ENCODE assay signal across 13 cellular contexts in the genomic region with DNA sequence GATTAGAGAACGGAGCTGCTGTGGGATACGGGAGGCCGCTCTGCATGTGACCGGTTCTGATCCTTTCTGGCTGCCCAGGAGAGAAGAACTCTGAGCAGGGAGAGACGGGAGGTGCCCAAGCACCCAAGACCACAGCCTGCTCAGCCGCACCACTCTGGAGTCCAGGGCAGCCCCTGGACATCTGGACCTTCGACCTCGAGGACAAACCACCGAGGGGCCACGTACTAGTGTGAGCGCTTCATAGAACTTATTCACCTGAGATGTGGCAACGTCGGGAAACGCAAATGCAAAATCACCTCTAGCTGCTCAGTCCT. TPM values are rescaled to one million over a fixed set of nuclear protein-coding genes. Genes with fewer than 3 reads are reported as not detected.
DNase-seq lines count a peak whose midpoint lies in the region; ATAC-seq, FAIRE-seq and TF ChIP-seq lines count a peak whose summit lies in the region.
"Had no signal": no experiment of that assay in that cellular context is flagged by ENCODE, and none has a peak within 500 bp of the region (broad histone marks: within the 10 kb centered on the region; RNA-seq: fewer than 3 reads in every experiment).

No MANE protein-coding gene starts in this region.

- no peaks in the 10 kb centered on the region for H3F3A ChIP-seq in smooth muscle cell (ENCODE audit: low read depth)

- 85% methylated on average over 14 of the region's 14 CpGs for WGBS in smooth muscle cell (ENCODE audit: low lambda C conversion rate)

- H3K4me1 ChIP-seq in CD4-positive, alpha-beta memory T cell (ENCODE audit: insufficient read depth, low read length): peaks cover 84% of the 10 kb centered on the region
- H3K4me1 ChIP-seq in astrocyte (ENCODE audit: insufficient read depth, low read length) (peaks cover 28% of the 10 kb centered on the region), smooth muscle cell (ENCODE audit: low read depth) (no peaks in the 10 kb centered on the region)
- peaks cover 30 to 60% of the 10 kb centered on the region in 2 donors for H3K4me1 ChIP-seq in naive thymus-derived CD4-positive, alpha-beta T cell (ENCODE audit: control insufficient read depth in 2 of 2, insufficient read depth in 2 of 2, low read length in 2 of 2)

- no peaks in the 10 kb centered on the region for H3K27me3 Mint-ChIP-seq in CD4-positive, alpha-beta memory T cell
- H3K27me3 Mint-ChIP-seq in IgD-negative memory B cell (no peaks in the 10 kb centered on the region), astrocyte (ENCODE audit: low read depth, unreplicated experiment) (no peaks in the 10 kb centered on the region)
- no peaks in the 10 kb centered on the region for H3K27me3 Mint-ChIP-seq in naive thymus-derived CD4-positive, alpha-beta T cell

- H3K27ac ChIP-seq in CD4-positive, alpha-beta memory T cell (ENCODE audit: low read depth, low read length): peak overlapping the region; percentile 85
- H3K27ac ChIP-seq in astrocyte (ENCODE audit: low read depth, low read length): peak overlapping the region; percentile 60
- peak overlapping the region; percentile 88 for H3K27ac ChIP-seq in naive thymus-derived CD4-positive, alpha-beta T cell (ENCODE audit: low read depth, low read length)
- H3K27ac ChIP-seq in smooth muscle cell (ENCODE audit: low read depth): no peak overlapping the region
- peak overlapping the region in 12 of 59 donors; percentile 17 to 84 (median 42) for H3K27ac ChIP-seq in dorsolateral prefrontal cortex
- H3K27ac ChIP-seq: cardiac muscle cell had no signal

- H3K4me3 ChIP-seq in CD4-positive, alpha-beta memory T cell (ENCODE audit: low read length in 2 of 2): peak overlapping the region; percentile 78 to 98
- H3K4me3 ChIP-seq in astrocyte (ENCODE audit: insufficient read depth, low read depth, low read length) (no peak overlapping the region), smooth muscle cell (no peak overlapping the region), dorsolateral prefrontal cortex (peak overlapping the region in 2 of 59 donors; percentile 13 to 18)
- peak overlapping the region; percentile 56 for H3K4me3 ChIP-seq in naive thymus-derived CD4-positive, alpha-beta T cell (ENCODE audit: low read length)
- H3K4me3 ChIP-seq: cardiac muscle cell had no signal

- H3K79me2 ChIP-seq in astrocyte (ENCODE audit: insufficient read depth, low read length): peaks cover 47% of the 10 kb centered on the region
- H3K79me2 ChIP-seq in smooth muscle cell (ENCODE audit: low read depth): peaks cover 8% of the 10 kb centered on the region

- peak overlapping the region; percentile 93 to 96 (median 96) for H3K4me3 Mint-ChIP-seq in CD4-positive, alpha-beta memory T cell
- H3K4me3 Mint-ChIP-seq in IgD-negative memory B cell: peak overlapping the region; percentile 70 to 95 (median 89)
- no peak overlapping the region for H3K4me3 Mint-ChIP-seq in astrocyte (ENCODE audit: unreplicated experiment)
- H3K4me3 Mint-ChIP-seq in naive thymus-derived CD4-positive, alpha-beta T cell: peak overlapping the region; percentile 78 to 98 (median 94)

- H3K9ac ChIP-seq in astrocyte (ENCODE audit: low read length) (peak overlapping the region; percentile 34), smooth muscle cell (ENCODE audit: low read depth) (no peak overlapping the region)

- TF ChIP-seq CTCF in astrocyte (IDR thresholded peaks at IDR 0.05; ENCODE audit: insufficient read depth, low read depth, low read length) (no peak), smooth muscle cell (IDR thresholded peaks at IDR 0.05; ENCODE audit: borderline replicate concordance, insufficient read depth, poor library complexity, severe bottlenecking) (no peak), dorsolateral prefrontal cortex (IDR thresholded peaks at IDR 0.05 in 54 of 56, conservative IDR thresholded peaks at IDR 0.05 in 2 of 56; ENCODE audit: low read depth in 1 of 56, partially characterized antibody in 56 of 56) (no peak)

- peaks cover 0 to 2% (median 0%) of the 10 kb centered on the region in 8 donors for H3K9me3 Mint-ChIP-seq in CD4-positive, alpha-beta memory T cell
- no peaks in the 10 kb centered on the region for H3K9me3 Mint-ChIP-seq in IgD-negative memory B cell
- no peaks in the 10 kb centered on the region for H3K9me3 Mint-ChIP-seq in astrocyte (ENCODE audit: unreplicated experiment)
- no peaks in the 10 kb centered on the region for H3K9me3 Mint-ChIP-seq in naive thymus-derived CD4-positive, alpha-beta T cell

- peak overlapping the region; percentile 73 for H3K4me2 ChIP-seq in astrocyte (ENCODE audit: low read length)
- H3K4me2 ChIP-seq in smooth muscle cell: no peak overlapping the region

- H4K20me1 ChIP-seq in astrocyte (ENCODE audit: insufficient read depth, low read length) (peaks cover 16% of the 10 kb centered on the region), smooth muscle cell (ENCODE audit: low read depth) (no peaks in the 10 kb centered on the region)

- H3K27ac Mint-ChIP-seq in CD4-positive, alpha-beta memory T cell: peak overlapping the region; percentile 97 to 99 (median 98)
- H3K27ac Mint-ChIP-seq in IgD-negative memory B cell: peak overlapping the region; percentile 89 to 96 (median 95)
- H3K27ac Mint-ChIP-seq in astrocyte (ENCODE audit: unreplicated experiment): no peak overlapping the region
- peak overlapping the region; percentile 85 to 98 (median 97) for H3K27ac Mint-ChIP-seq in naive thymus-derived CD4-positive, alpha-beta T cell

- intact Hi-C loops in CD4-positive, alpha-beta memory T cell (cut with micrococcal nuclease): loop anchor here (5.0 kb wide), 3 partner anchors 37 to 243 kb away; a partner anchor contains a TSS
- intact Hi-C loops in naive thymus-derived CD4-positive, alpha-beta T cell (cut with micrococcal nuclease): loop anchor here (2.0 to 10.0 kb wide), 7 partner anchors 37 to 1025 kb away; a partner anchor contains a TSS
- intact Hi-C loops in dorsolateral prefrontal cortex (cut with DNase I): no loop called here

- peaks cover 28 to 48% of the 10 kb centered on the region in 2 donors for H3K36me3 Mint-ChIP-seq in CD4-positive, alpha-beta memory T cell
- H3K36me3 Mint-ChIP-seq in IgD-negative memory B cell: no peaks in the 10 kb centered on the region
- peaks cover 8% of the 10 kb centered on the region for H3K36me3 Mint-ChIP-seq in astrocyte (ENCODE audit: low read depth, unreplicated experiment)
- H3K36me3 Mint-ChIP-seq in naive thymus-derived CD4-positive, alpha-beta T cell: peaks cover 0 to 31% (median 3%) of the 10 kb centered on the region in 5 donors

- H3K4me1 Mint-ChIP-seq in CD4-positive, alpha-beta memory T cell: peaks cover 19 to 72% (median 51%) of the 10 kb centered on the region in 4 donors
- H3K4me1 Mint-ChIP-seq in IgD-negative memory B cell: peaks cover 41 to 43% (median 43%) of the 10 kb centered on the region in 3 donors
- peaks cover 8% of the 10 kb centered on the region for H3K4me1 Mint-ChIP-seq in astrocyte (ENCODE audit: low read depth, unreplicated experiment)
- H3K4me1 Mint-ChIP-seq in naive thymus-derived CD4-positive, alpha-beta T cell: peaks cover 33 to 66% (median 45%) of the 10 kb centered on the region in 7 donors

- CTCF ChIA-PET in CD4-positive, alpha-beta memory T cell (lab: Charles Lee; ENCODE audit: partially characterized antibody): interaction anchor here (0.6 to 1.9 kb wide), 6 partner anchors 13 to 158 kb away, joined by 3 to 8 read pairs (median 4); no protein-coding TSS in a partner anchor
- CTCF ChIA-PET in naive thymus-derived CD4-positive, alpha-beta T cell (lab: Charles Lee): interaction anchor here (0.6 to 2.5 kb wide), 4 partner anchors 9 to 45 kb away, joined by 3 to 17 read pairs (median 7); a partner anchor contains a TSS

- ATAC-seq in naive thymus-derived CD4-positive, alpha-beta T cell: no peak

- H3K27me3 ChIP-seq in CD4-positive, alpha-beta memory T cell (ENCODE audit: insufficient read depth, low read length): no peaks in the 10 kb centered on the region
- H3K27me3 ChIP-seq in astrocyte (ENCODE audit: insufficient read depth, low read length) (no peaks in the 10 kb centered on the region), smooth muscle cell (ENCODE audit: low read depth) (no peaks in the 10 kb centered on the region), dorsolateral prefrontal cortex (no peaks in the 10 kb centered on the region)
- no peaks in the 10 kb centered on the region for H3K27me3 ChIP-seq in naive thymus-derived CD4-positive, alpha-beta T cell (ENCODE audit: control insufficient read depth in 2 of 2, insufficient read depth in 2 of 2, low read length in 2 of 2)
- H3K27me3 ChIP-seq: cardiac muscle cell had no signal

- no peaks in the 10 kb centered on the region for H3K9me3 ChIP-seq in CD4-positive, alpha-beta memory T cell (ENCODE audit: control insufficient read depth in 1 of 2, low read length in 2 of 2)
- no peaks in the 10 kb centered on the region for H3K9me3 ChIP-seq in astrocyte (ENCODE audit: insufficient read depth, low read depth, low read length)
- H3K9me3 ChIP-seq in naive thymus-derived CD4-positive, alpha-beta T cell (ENCODE audit: control insufficient read depth in 2 of 3, low read length in 3 of 3): no peaks in the 10 kb centered on the region
- no peaks in the 10 kb centered on the region for H3K9me3 ChIP-seq in smooth muscle cell (replicated peaks; ENCODE audit: low read depth)

- no peak for DNase-seq in CD4-positive, alpha-beta memory T cell
- DNase-seq in astrocyte (ENCODE audit: low read depth) (no peak), H4 (ENCODE audit: low spot score) (no peak), smooth muscle cell (lab: John Stamatoyannopoulos, UW; ENCODE audit: unreplicated experiment) (no peak), germinal center (ENCODE audit: low spot score) (no peak), dorsolateral prefrontal cortex (no peak)
- DNase-seq in naive thymus-derived CD4-positive, alpha-beta T cell: no peak
- DNase-seq: NCI-H1105, NCI-H748 treated with DMSO at 0.1 percent for 48 hours had no signal

- POLR2A ChIA-PET in CD4-positive, alpha-beta memory T cell (lab: Charles Lee; ENCODE audit: partially characterized antibody): interaction anchor here (0.9 to 9.3 kb wide), 23 partner anchors 9 to 541 kb away, joined by 3 to 249 read pairs (median 8); a partner anchor contains a TSS
- POLR2A ChIA-PET in naive thymus-derived CD4-positive, alpha-beta T cell (lab: Charles Lee): interaction anchor here (0.5 to 7.0 kb wide), 14 partner anchors 11 to 130 kb away, joined by 3 to 134 read pairs (median 4); a partner anchor contains a TSS

- H3K36me3 ChIP-seq in CD4-positive, alpha-beta memory T cell (ENCODE audit: insufficient read depth, low read length): peaks cover 47% of the 10 kb centered on the region
- H3K36me3 ChIP-seq in astrocyte (ENCODE audit: insufficient read depth, low read length) (no peaks in the 10 kb centered on the region), smooth muscle cell (ENCODE audit: low read depth) (no peaks in the 10 kb centered on the region)
- H3K36me3 ChIP-seq in naive thymus-derived CD4-positive, alpha-beta T cell (ENCODE audit: control insufficient read depth in 2 of 3, insufficient read depth in 3 of 3, low read length in 3 of 3): peaks cover 0 to 51% (median 9%) of the 10 kb centered on the region in 3 experiments

- H2AFZ ChIP-seq in astrocyte (ENCODE audit: low read depth, low read length) (no peak overlapping the region), smooth muscle cell (ENCODE audit: low read depth) (no peak overlapping the region)

- no peak for FAIRE-seq in astrocyte (lab: Jason Lieb, UNC)
- FAIRE-seq: D721Med had no signal

RNA-seq across cellular contexts. Expression of a gene that starts 5.9 kb away (rescaled TPM):
- total RNA-seq in CD4-positive, alpha-beta memory T cell: 100 to 1,000 TPM; 129 to 137 TPM
- 10 to 100 TPM; 90.5 to 92.9 TPM for polyA plus RNA-seq in CD4-positive, alpha-beta memory T cell
- polyA plus RNA-seq in IgD-negative memory B cell (33.9 TPM), smooth muscle cell (16.2 and 17.3 TPM in 2 replicates)
- total RNA-seq in astrocyte (15.4 and 15.6 TPM in 2 replicates), smooth muscle cell (6.5 and 10.1 TPM in 2 replicates), dorsolateral prefrontal cortex (10 to 100 TPM; 15.1 to 52.4 (median 24.8) TPM)
- 100 to 1,000 TPM in 4 of 5 experiments, 10 to 100 TPM in 1; 99.8 to 324 (median 133) TPM for total RNA-seq in naive thymus-derived CD4-positive, alpha-beta T cell
- 10 to 100 TPM; 67.7 to 88.9 TPM for polyA plus RNA-seq in naive thymus-derived CD4-positive, alpha-beta T cell
- total RNA-seq in H4 (2014; rRNA removed; shearing (Covaris generic)): 16.0 and 30.4 TPM in 2 replicates

RNA-seq across cellular contexts. Expression of a gene that starts 6.0 kb away (rescaled TPM):
- 10 to 100 TPM; 20.4 to 21.1 TPM for total RNA-seq in CD4-positive, alpha-beta memory T cell
- polyA plus RNA-seq in CD4-positive, alpha-beta memory T cell: 10 to 100 TPM; 11.5 to 13.6 TPM
- polyA plus RNA-seq in IgD-negative memory B cell: 12.1 TPM
- total RNA-seq in astrocyte: 18.3 and 22.5 TPM in 2 replicates
- total RNA-seq in naive thymus-derived CD4-positive, alpha-beta T cell: 10 to 100 TPM; 26.0 to 43.3 (median 28.3) TPM
- 10 to 100 TPM; 13.0 to 14.8 TPM for polyA plus RNA-seq in naive thymus-derived CD4-positive, alpha-beta T cell
- 12.2 and 12.6 TPM in 2 replicates for total RNA-seq in H4 (2014; rRNA removed; shearing (Covaris generic))
- 5.8 and 6.6 TPM in 2 replicates for total RNA-seq in smooth muscle cell
- polyA plus RNA-seq in smooth muscle cell: 16.4 and 21.3 TPM in 2 replicates
- total RNA-seq in dorsolateral prefrontal cortex: 10 to 100 TPM; 14.1 to 40.3 (median 24.0) TPM

RNA-seq across cellular contexts. Expression of a gene that starts 14.0 kb away (rescaled TPM):
- total RNA-seq in CD4-positive, alpha-beta memory T cell: 10 to 100 TPM; 14.0 to 15.7 TPM
- polyA plus RNA-seq in CD4-positive, alpha-beta memory T cell: 10 to 100 TPM; 11.6 to 22.9 TPM
- polyA plus RNA-seq in IgD-negative memory B cell (12.3 TPM), smooth muscle cell (1.4 and 3.3 TPM in 2 replicates)
- total RNA-seq in astrocyte (0.22 and 0.48 TPM in 2 replicates), smooth muscle cell (0.22 and 0.81 TPM in 2 replicates), dorsolateral prefrontal cortex (1 to 10 TPM in 49 of 120 experiments, under 1 TPM in 62, not detected in 9; 0.26 to 2.6 (median 0.90) TPM)
- 10 to 100 TPM in 1 of 5 experiments, 1 to 10 TPM in 4; 2.7 to 13.0 (median 6.1) TPM for total RNA-seq in naive thymus-derived CD4-positive, alpha-beta T cell
- polyA plus RNA-seq in naive thymus-derived CD4-positive, alpha-beta T cell: 10 to 100 TPM in 1 of 2 donors, 1 to 10 TPM in 1; 6.5 to 13.5 TPM
- total RNA-seq in H4 (2014; rRNA removed; shearing (Covaris generic)): 0.27 and 0.62 TPM in 2 replicates
- total RNA-seq: fibroblast of villous mesenchyme had no signal

RNA-seq across cellular contexts. Expression of a gene that starts 37.4 kb away (rescaled TPM):
- total RNA-seq in CD4-positive, alpha-beta memory T cell: 10 to 100 TPM; 49.2 to 57.0 TPM
- polyA plus RNA-seq in CD4-positive, alpha-beta memory T cell: 10 to 100 TPM; 15.6 to 22.7 TPM
- polyA plus RNA-seq in IgD-negative memory B cell: 26.0 TPM
- total RNA-seq in astrocyte: 50.3 and 63.9 TPM in 2 replicates
- 10 to 100 TPM; 37.7 to 66.9 (median 42.7) TPM for total RNA-seq in naive thymus-derived CD4-positive, alpha-beta T cell
- 10 to 100 TPM; 12.9 to 23.5 TPM for polyA plus RNA-seq in naive thymus-derived CD4-positive, alpha-beta T cell
- total RNA-seq in H4 (2014; rRNA removed; shearing (Covaris generic)): 28.1 and 41.5 TPM in 2 replicates
- total RNA-seq in smooth muscle cell: 25.7 and 46.1 TPM in 2 replicates
- polyA plus RNA-seq in smooth muscle cell: 85.9 and 113 TPM in 2 replicates
- total RNA-seq in dorsolateral prefrontal cortex: 100 to 1,000 TPM in 5 of 120 experiments, 10 to 100 TPM in 115; 44.3 to 110 (median 70.6) TPM

RNA-seq across cellular contexts. Expression of a gene that starts 49.4 kb away (rescaled TPM):
- 100 to 1,000 TPM; 383 to 386 TPM for total RNA-seq in CD4-positive, alpha-beta memory T cell
- 1,000 to 10,000 TPM in 1 of 2 donors, 100 to 1,000 TPM in 1; 689 to 1,286 TPM for polyA plus RNA-seq in CD4-positive, alpha-beta memory T cell
- polyA plus RNA-seq in IgD-negative memory B cell: 1,890 TPM
- 236 and 284 TPM in 2 replicates for total RNA-seq in astrocyte
- 100 to 1,000 TPM; 240 to 498 (median 281) TPM for total RNA-seq in naive thymus-derived CD4-positive, alpha-beta T cell
- polyA plus RNA-seq in naive thymus-derived CD4-positive, alpha-beta T cell: 100 to 1,000 TPM; 454 to 537 TPM
- total RNA-seq in H4 (2014; rRNA removed; shearing (Covaris generic)): not detected in 2 replicates
- 158 and 181 TPM in 2 replicates for total RNA-seq in smooth muscle cell
- 388 and 490 TPM in 2 replicates for polyA plus RNA-seq in smooth muscle cell
- 10 to 100 TPM in 119 of 120 experiments, 1 to 10 TPM in 1; 8.7 to 94.0 (median 30.1) TPM for total RNA-seq in dorsolateral prefrontal cortex

Comparison
In these comparisons a context has a peak if more than half of its experiments do, and no peak if none do; other contexts are left out.
1. H3K4me3 ChIP-seq: peak in CD4-positive, alpha-beta memory T cell (2 of 2) and naive thymus-derived CD4-positive, alpha-beta T cell (single experiment); none in astrocyte (single experiment) and smooth muscle cell (single experiment).
2. intact Hi-C loops: an anchor here in CD4-positive, alpha-beta memory T cell (5.0 kb wide) and naive thymus-derived CD4-positive, alpha-beta T cell (2.0 to 10.0 kb wide); none called in dorsolateral prefrontal cortex.